1 cellular context compared by ENCODE assay signal in the genomic region with DNA sequence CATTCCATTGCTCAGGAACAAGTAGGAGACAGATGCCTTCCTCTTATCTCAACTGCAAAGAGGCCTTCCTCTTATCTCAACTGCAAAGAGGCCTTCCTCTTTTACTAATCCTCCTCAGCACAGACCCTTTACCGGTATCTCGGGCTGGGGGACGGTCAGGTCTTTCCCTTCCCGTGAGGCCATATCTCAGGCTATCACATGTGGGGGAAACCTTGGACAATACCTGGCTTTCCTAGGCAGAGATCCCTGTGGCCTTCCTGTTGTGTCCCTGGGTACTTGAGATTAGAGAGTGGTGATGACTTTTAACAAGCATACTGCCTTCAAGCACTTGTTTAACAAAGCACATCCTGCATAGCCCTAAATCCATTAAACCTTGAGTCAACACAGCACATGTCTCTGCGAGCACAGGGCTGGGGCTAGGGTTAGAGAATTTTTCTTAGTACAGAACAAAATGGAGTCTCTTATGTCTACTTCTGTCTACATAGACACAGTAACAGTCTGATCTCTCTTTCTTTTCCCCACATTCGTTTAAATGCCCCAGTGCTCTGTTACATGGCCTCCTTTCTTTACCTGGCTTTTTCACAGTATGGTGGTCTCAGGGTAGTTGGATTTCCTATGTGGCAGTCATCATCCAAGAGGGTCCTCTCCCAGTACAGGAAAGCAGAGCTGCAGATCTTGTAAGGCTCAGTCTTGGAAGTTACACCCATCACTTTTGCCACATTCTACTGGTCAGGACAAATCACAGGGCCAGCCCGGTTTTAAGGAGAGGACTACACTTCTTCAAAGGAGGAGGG.
TF ChIP-seq lines count a peak whose summit lies in the region.
"Not testable (repeated sequence)": the region's sequence is repeated elsewhere in the genome, so short reads cannot be mapped to it uniquely, and the experiment has no call there.

No MANE protein-coding gene starts in this region.

TF ChIP-seq in K562, 482 proteins besides CTCF, POLR2A, EP300 and RAD21 (continued from another document and continues in another):
- TF ChIP-seq HIVEP1 (CRISPR knock-in tag; IDR thresholded peaks at IDR 0.05) (peak; percentile 99), NRF1 (conservative IDR thresholded peaks at IDR 0.05 in 1 of 2, IDR thresholded peaks at IDR 0.05 in 1 of 2) (peak; percentile 38; a peak in 3 of 4 replicates), SMARCA5 (IDR thresholded peaks at IDR 0.05) (peak; percentile 28; the same call in 1 of the 2 replicates), PHF20 (IDR thresholded peaks at IDR 0.05; ENCODE audit: partially characterized antibody) (peak; percentile 74), ELK3 (CRISPR knock-in tag; IDR thresholded peaks at IDR 0.05) (peak; percentile 92), MAFK (IDR thresholded peaks at IDR 0.05; ENCODE audit: low read length) (0 out of 2 replicates have a peak, but pooled peaks have one; percentile 8), MBD2 (IDR thresholded peaks at IDR 0.05; ENCODE audit: borderline replicate concordance, low read depth) (peak; percentile 84), ESRRB (CRISPR knock-in tag; IDR thresholded peaks at IDR 0.05; ENCODE audit: borderline replicate concordance) (peak; percentile 47; the same call in 1 of the 2 replicates), LCOR (CRISPR knock-in tag; IDR thresholded peaks at IDR 0.05) (peak; percentile 97), PRDM10 (IDR thresholded peaks at IDR 0.05; ENCODE audit: partially characterized antibody) (peak; percentile 72), ATF3 (IDR thresholded peaks at IDR 0.05) (peak; percentile 74), ATF3 (CRISPR knock-in tag; conservative IDR thresholded peaks at IDR 0.05) (peak; percentile 82; the same call in 1 of the 2 replicates), EGR1 (conservative IDR thresholded peaks at IDR 0.05) (peak; percentile 66), NBN (IDR thresholded peaks at IDR 0.05; ENCODE audit: low read depth) (peak; percentile 99), SRF (CRISPR knock-in tag; IDR thresholded peaks at IDR 0.05) (peak in 1 of 2 experiments; percentile 87; a peak in 2 of 4 replicates), BCL6 (CRISPR knock-in tag; IDR thresholded peaks at IDR 0.05) (peak; percentile 91), JUND (IDR thresholded peaks at IDR 0.05; ENCODE audit: borderline replicate concordance, low read depth, low read length) (peak; percentile 81), JUND (tag; IDR thresholded peaks at IDR 0.05; ENCODE audit: borderline replicate concordance, low read depth, low read length) (peak; percentile 88; the same call in 2 of the 3 replicates), ZBTB7A (IDR thresholded peaks at IDR 0.05; ENCODE audit: borderline replicate concordance, control insufficient read depth, low read depth, low read length) (peak; percentile 19; the same call in 1 of the 2 replicates), ZNF639 (CRISPR knock-in tag; conservative IDR thresholded peaks at IDR 0.05 in 1 of 2, IDR thresholded peaks at IDR 0.05 in 1 of 2) (peak in 1 of 2 experiments; percentile 97; a peak in 2 of 4 replicates), FOXM1 (IDR thresholded peaks at IDR 0.05; ENCODE audit: low read depth) (peak; percentile 99), FOXP1 (CRISPR knock-in tag; IDR thresholded peaks at IDR 0.05) (peak; percentile 82), ZNF79 (CRISPR knock-in tag; IDR thresholded peaks at IDR 0.05; ENCODE audit: low read depth) (peak; percentile 97), ZNF239 (CRISPR knock-in tag; IDR thresholded peaks at IDR 0.05) (peak; percentile 97), GABPA (tag; conservative IDR thresholded peaks at IDR 0.05; ENCODE audit: low read depth) (peak; percentile 57), RFX7 (CRISPR knock-in tag; IDR thresholded peaks at IDR 0.05) (peak; percentile 94), MECOM (CRISPR knock-in tag; IDR thresholded peaks at IDR 0.05) (peak; percentile 99), ZNF75A (CRISPR knock-in tag; IDR thresholded peaks at IDR 0.05) (peak; percentile 82)
- TF ChIP-seq, protein P1, sequence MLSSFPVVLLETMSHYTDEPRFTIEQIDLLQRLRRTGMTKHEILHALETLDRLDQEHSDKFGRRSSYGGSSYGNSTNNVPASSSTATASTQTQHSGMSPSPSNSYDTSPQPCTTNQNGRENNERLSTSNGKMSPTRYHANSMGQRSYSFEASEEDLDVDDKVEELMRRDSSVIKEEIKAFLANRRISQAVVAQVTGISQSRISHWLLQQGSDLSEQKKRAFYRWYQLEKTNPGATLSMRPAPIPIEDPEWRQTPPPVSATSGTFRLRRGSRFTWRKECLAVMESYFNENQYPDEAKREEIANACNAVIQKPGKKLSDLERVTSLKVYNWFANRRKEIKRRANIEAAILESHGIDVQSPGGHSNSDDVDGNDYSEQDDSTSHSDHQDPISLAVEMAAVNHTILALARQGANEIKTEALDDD (IDR thresholded peaks at IDR 0.05), result peak; percentile 97
- TF ChIP-seq, protein P2, sequence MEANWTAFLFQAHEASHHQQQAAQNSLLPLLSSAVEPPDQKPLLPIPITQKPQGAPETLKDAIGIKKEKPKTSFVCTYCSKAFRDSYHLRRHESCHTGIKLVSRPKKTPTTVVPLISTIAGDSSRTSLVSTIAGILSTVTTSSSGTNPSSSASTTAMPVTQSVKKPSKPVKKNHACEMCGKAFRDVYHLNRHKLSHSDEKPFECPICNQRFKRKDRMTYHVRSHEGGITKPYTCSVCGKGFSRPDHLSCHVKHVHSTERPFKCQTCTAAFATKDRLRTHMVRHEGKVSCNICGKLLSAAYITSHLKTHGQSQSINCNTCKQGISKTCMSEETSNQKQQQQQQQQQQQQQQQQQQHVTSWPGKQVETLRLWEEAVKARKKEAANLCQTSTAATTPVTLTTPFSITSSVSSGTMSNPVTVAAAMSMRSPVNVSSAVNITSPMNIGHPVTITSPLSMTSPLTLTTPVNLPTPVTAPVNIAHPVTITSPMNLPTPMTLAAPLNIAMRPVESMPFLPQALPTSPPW (CRISPR knock-in tag; IDR thresholded peaks at IDR 0.05), result peak; percentile 86
- not testable (repeated sequence) for TF ChIP-seq FOXM1 (CRISPR knock-in tag; IDR thresholded peaks at IDR 0.05; ENCODE audit: low read depth)
- TF ChIP-seq, protein P3, sequence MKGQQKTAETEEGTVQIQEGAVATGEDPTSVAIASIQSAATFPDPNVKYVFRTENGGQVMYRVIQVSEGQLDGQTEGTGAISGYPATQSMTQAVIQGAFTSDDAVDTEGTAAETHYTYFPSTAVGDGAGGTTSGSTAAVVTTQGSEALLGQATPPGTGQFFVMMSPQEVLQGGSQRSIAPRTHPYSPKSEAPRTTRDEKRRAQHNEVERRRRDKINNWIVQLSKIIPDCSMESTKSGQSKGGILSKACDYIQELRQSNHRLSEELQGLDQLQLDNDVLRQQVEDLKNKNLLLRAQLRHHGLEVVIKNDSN (CRISPR knock-in tag; IDR thresholded peaks at IDR 0.05), result peak; percentile 46
- TF ChIP-seq, protein P4, sequence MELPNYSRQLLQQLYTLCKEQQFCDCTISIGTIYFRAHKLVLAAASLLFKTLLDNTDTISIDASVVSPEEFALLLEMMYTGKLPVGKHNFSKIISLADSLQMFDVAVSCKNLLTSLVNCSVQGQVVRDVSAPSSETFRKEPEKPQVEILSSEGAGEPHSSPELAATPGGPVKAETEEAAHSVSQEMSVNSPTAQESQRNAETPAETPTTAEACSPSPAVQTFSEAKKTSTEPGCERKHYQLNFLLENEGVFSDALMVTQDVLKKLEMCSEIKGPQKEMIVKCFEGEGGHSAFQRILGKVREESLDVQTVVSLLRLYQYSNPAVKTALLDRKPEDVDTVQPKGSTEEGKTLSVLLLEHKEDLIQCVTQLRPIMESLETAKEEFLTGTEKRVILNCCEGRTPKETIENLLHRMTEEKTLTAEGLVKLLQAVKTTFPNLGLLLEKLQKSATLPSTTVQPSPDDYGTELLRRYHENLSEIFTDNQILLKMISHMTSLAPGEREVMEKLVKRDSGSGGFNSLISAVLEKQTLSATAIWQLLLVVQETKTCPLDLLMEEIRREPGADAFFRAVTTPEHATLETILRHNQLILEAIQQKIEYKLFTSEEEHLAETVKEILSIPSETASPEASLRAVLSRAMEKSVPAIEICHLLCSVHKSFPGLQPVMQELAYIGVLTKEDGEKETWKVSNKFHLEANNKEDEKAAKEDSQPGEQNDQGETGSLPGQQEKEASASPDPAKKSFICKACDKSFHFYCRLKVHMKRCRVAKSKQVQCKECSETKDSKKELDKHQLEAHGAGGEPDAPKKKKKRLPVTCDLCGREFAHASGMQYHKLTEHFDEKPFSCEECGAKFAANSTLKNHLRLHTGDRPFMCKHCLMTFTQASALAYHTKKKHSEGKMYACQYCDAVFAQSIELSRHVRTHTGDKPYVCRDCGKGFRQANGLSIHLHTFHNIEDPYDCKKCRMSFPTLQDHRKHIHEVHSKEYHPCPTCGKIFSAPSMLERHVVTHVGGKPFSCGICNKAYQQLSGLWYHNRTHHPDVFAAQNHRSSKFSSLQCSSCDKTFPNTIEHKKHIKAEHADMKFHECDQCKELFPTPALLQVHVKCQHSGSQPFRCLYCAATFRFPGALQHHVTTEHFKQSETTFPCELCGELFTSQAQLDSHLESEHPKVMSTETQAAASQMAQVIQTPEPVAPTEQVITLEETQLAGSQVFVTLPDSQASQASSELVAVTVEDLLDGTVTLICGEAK (IDR thresholded peaks at IDR 0.05), result peak; percentile 49
- TF ChIP-seq, protein P4 (CRISPR knock-in tag; IDR thresholded peaks at IDR 0.05), result not testable (repeated sequence)
